26 cellular contexts compared by ENCODE assay signal in genomic region chr15:99546436-99547100, GRCh38.
"Had no signal": no experiment of that assay in that cellular context is flagged by ENCODE, and none has a peak within 500 bp of the region (broad histone marks: within the 10 kb centered on the region; RNA-seq: fewer than 3 reads in every experiment).

No MANE protein-coding gene starts in this region.

- H3K9me3 ChIP-seq: esophagus muscularis mucosa, gastroesophageal sphincter, heart left ventricle, pancreas, right lobe of liver, testis, tibial artery had no signal

- H3K9me3 Mint-ChIP-seq: memory B cell; naive thymus-derived CD8-positive, alpha-beta T cell; nephron progenitor cell; type B pancreatic cell had no signal

- H3K4me3 ChIP-seq: coronary artery, esophagus muscularis mucosa, gastroesophageal sphincter, heart left ventricle, hepatocyte, lung, pancreas, right lobe of liver, testis, tibial artery had no signal

- FAIRE-seq: endothelial cell of umbilical vein, kidney, pancreas had no signal

- H3K27me3 Mint-ChIP-seq: memory B cell, type B pancreatic cell had no signal

- H3K79me2 ChIP-seq: hepatocyte had no signal

- ATAC-seq: foreskin keratinocyte; gastroesophageal sphincter; heart left ventricle; left lobe of liver; naive thymus-derived CD8-positive, alpha-beta T cell; right lobe of liver; stimulated activated naive CD8-positive, alpha-beta T cell treated with anti-CD3 and anti-CD28 coated beads, Interleukin-15, Interleukin-2, amounts not matched to agents 100 U/mL and 50 U/mL, for 24 hours had no signal

- H3K4me1 ChIP-seq: esophagus muscularis mucosa, foreskin keratinocyte, gastroesophageal sphincter, heart left ventricle, pancreas, right lobe of liver, testis, tibial artery had no signal

- H3K4me3 Mint-ChIP-seq: memory B cell; naive thymus-derived CD8-positive, alpha-beta T cell; nephron progenitor cell; type B pancreatic cell had no signal

- H3K4me1 Mint-ChIP-seq: naive thymus-derived CD8-positive, alpha-beta T cell; nephron progenitor cell had no signal

- H3K36me3 Mint-ChIP-seq: memory B cell; naive thymus-derived CD8-positive, alpha-beta T cell; type B pancreatic cell had no signal

- DNase-seq: dermis blood vessel endothelial cell; effector memory CD4-positive, alpha-beta T cell; foreskin keratinocyte; heart left ventricle; kidney; naive thymus-derived CD8-positive, alpha-beta T cell; nephron progenitor cell; nucleus accumbens; pancreas; right lobe of liver; stimulated activated CD4-positive, alpha-beta T cell treated with anti-CD3 and anti-CD28 coated beads, Interleukin-15, amount 100 ng/mL, for 24 hours; stimulated activated CD4-positive, alpha-beta T cell treated with anti-CD3 and anti-CD28 coated beads, Interleukin-2, amount 100 ng/mL, for 48 hours; stimulated activated CD8-positive, alpha-beta memory T cell treated with anti-CD3 and anti-CD28 coated beads, Interleukin-4, amount 100 ng/mL, for 48 hours; stimulated activated naive CD8-positive, alpha-beta T cell treated with anti-CD3 and anti-CD28 coated beads, Interleukin-15, Interleukin-2, amounts not matched to agents 100 U/mL and 50 U/mL, for 24 hours; substantia nigra; testis; tibial artery had no signal

- H3K27ac Mint-ChIP-seq: memory B cell; naive thymus-derived CD8-positive, alpha-beta T cell; nephron progenitor cell; type B pancreatic cell had no signal

- H3K36me3 ChIP-seq: esophagus muscularis mucosa, gastroesophageal sphincter, heart left ventricle, pancreas, right lobe of liver, tibial artery had no signal

- H3K27ac ChIP-seq: coronary artery, esophagus muscularis mucosa, foreskin keratinocyte, gastroesophageal sphincter, heart left ventricle, hepatocyte, pancreas, right lobe of liver, testis, tibial artery had no signal

- H2AFZ ChIP-seq: hepatocyte had no signal

- H3K27me3 ChIP-seq: esophagus muscularis mucosa, foreskin keratinocyte, gastroesophageal sphincter, heart left ventricle, hepatocyte, pancreas, right lobe of liver, testis, tibial artery had no signal

- H3K4me2 ChIP-seq: hepatocyte had no signal
